Comparison of ENCODE assay signal across 9 cellular contexts in genomic region chr2:187586091-187586632, GRCh38. TPM values are rescaled to one million over a fixed set of nuclear protein-coding genes. Genes with fewer than 3 reads are reported as not detected.
DNase-seq lines count a peak whose midpoint lies in the region; ATAC-seq and TF ChIP-seq lines count a peak whose summit lies in the region.
"Had no signal": no experiment of that assay in that cellular context is flagged by ENCODE, and none has a peak within 500 bp of the region (broad histone marks: within the 10 kb centered on the region; RNA-seq: fewer than 3 reads in every experiment).

No MANE protein-coding gene starts in this region.

- ATAC-seq in GM19395 (IDR thresholded peaks at IDR 0.05; ENCODE audit: unreplicated experiment): peak; percentile 71
- peak; percentile 70 for ATAC-seq in HG03103 (IDR thresholded peaks at IDR 0.05; ENCODE audit: low read depth, unreplicated experiment)
- ATAC-seq in SK-N-SH treated with all-trans-retinoic acid at 6 μM for 48 hours: peak; percentile 25; the same call in 1 of the 3 replicates

- DNase-seq in lung microvascular endothelial cell (ENCODE audit: low read depth in 2 of 2) (peak; percentile 75 to 79), NCI-H2227 treated with DMSO at 0.1 percent for 48 hours (lab: John Stamatoyannopoulos, UW) (no peak), KG1 (lab: John Stamatoyannopoulos, UW) (no peak), cortex of kidney (lab: John Stamatoyannopoulos, UW) (no peak), NCI-H1048 (lab: John Stamatoyannopoulos, UW) (no peak)
- DNase-seq: activated CD4-positive, alpha-beta memory T cell treated with anti-CD3 and anti-CD28 coated beads for 36 hours had no signal

TF ChIP-seq in SK-N-SH treated with all-trans-retinoic acid at 6 μM for 48 hours, 23 proteins besides CTCF, POLR2A, EP300 and RAD21:
- TF ChIP-seq POU6F1 (CRISPR knock-in tag; IDR thresholded peaks at IDR 0.05; ENCODE audit: borderline replicate concordance, low read depth): no peak
- no peak for TF ChIP-seq ESRRG (CRISPR knock-in tag; IDR thresholded peaks at IDR 0.05)
- TF ChIP-seq ARNTL (CRISPR knock-in tag; IDR thresholded peaks at IDR 0.05; ENCODE audit: borderline replicate concordance, low read depth): no peak
- no peak for TF ChIP-seq ZFP3 (CRISPR knock-in tag; IDR thresholded peaks at IDR 0.05)
- no peak for TF ChIP-seq TSHZ2 (CRISPR knock-in tag; IDR thresholded peaks at IDR 0.05)
- no peak for TF ChIP-seq TOX (CRISPR knock-in tag; IDR thresholded peaks at IDR 0.05; ENCODE audit: borderline replicate concordance)
- no peak for TF ChIP-seq BACH2 (CRISPR knock-in tag; IDR thresholded peaks at IDR 0.05; ENCODE audit: borderline replicate concordance)
- no peak for TF ChIP-seq SNAI2 (CRISPR knock-in tag; IDR thresholded peaks at IDR 0.05)
- TF ChIP-seq ZFP30 (CRISPR knock-in tag; IDR thresholded peaks at IDR 0.05): no peak
- no peak for TF ChIP-seq PATZ1 (CRISPR knock-in tag; IDR thresholded peaks at IDR 0.05; ENCODE audit: borderline replicate concordance)
- TF ChIP-seq PPARA (CRISPR knock-in tag; IDR thresholded peaks at IDR 0.05; ENCODE audit: borderline replicate concordance): no peak
TF ChIP-seq in SK-N-SH treated with all-trans-retinoic acid at 6 μM for 48 hours: peak in this region for 0.

RNA-seq across cellular contexts. Expression of gene TFPI, which starts 31.9 kb away (rescaled TPM):
- total RNA-seq in lung microvascular endothelial cell: 814 and 1,922 TPM in 2 replicates
- total RNA-seq: activated CD4-positive, alpha-beta memory T cell treated with anti-CD3 and anti-CD28 coated beads for 36 hours had no signal

Comparison
In these comparisons a context has a peak if more than half of its experiments do, and no peak if none do; other contexts are left out.
1. DNase-seq: peak in lung microvascular endothelial cell (2 of 2); none in NCI-H2227 treated with DMSO at 0.1 percent for 48 hours (single experiment), KG1 (single experiment), cortex of kidney (single experiment) and NCI-H1048 (single experiment).
2. Peak in every context shown above with its lines, with median percentiles within 50 percentile points of each other: ATAC-seq.